In the genomic region with DNA sequence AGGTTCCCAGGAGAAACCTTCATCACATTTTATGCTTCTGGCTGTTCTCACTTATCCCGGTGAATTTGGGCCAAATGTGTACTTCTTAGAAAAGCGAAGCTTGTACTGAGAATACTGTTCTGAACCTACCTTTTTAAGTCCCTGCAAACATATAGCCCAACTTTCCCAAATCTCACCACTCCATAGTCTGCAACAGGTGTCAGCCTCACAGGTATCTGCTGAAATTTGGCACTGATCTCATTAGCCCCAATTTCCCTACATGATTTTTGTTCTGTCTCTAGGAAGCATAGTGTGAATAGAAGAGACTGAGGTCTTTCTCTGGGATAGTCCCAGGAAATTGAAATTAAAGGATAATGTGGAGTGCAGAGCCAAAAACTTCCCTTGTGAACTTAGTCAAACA, we compare ENCODE assay signal across 1 cellular context.
TF ChIP-seq lines count a peak whose summit lies in the region.

No MANE protein-coding gene starts in this region.

TF ChIP-seq in endothelial cell of umbilical vein, 7 proteins besides CTCF, POLR2A, EP300 and RAD21:
- TF ChIP-seq GATA2 (IDR thresholded peaks at IDR 0.05; ENCODE audit: insufficient read depth, insufficient read length, low read depth, low read length) = no peak
- TF ChIP-seq EZH2 (IDR thresholded peaks at IDR 0.05; ENCODE audit: borderline replicate concordance, low read depth, low read length, severe bottlenecking) = no peak
- no peak for TF ChIP-seq MYC (IDR thresholded peaks at IDR 0.05; ENCODE audit: low read depth, low read length)
- no peak for TF ChIP-seq POLR2AphosphoS5 (IDR thresholded peaks at IDR 0.05; ENCODE audit: insufficient read depth, low read depth, low read length)
- TF ChIP-seq, protein P1, sequence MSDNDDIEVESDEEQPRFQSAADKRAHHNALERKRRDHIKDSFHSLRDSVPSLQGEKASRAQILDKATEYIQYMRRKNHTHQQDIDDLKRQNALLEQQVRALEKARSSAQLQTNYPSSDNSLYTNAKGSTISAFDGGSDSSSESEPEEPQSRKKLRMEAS (IDR thresholded peaks at IDR 0.05; ENCODE audit: insufficient read depth, insufficient read length) = no peak
